ENCODE assay signal across 9 cellular contexts in the genomic region with DNA sequence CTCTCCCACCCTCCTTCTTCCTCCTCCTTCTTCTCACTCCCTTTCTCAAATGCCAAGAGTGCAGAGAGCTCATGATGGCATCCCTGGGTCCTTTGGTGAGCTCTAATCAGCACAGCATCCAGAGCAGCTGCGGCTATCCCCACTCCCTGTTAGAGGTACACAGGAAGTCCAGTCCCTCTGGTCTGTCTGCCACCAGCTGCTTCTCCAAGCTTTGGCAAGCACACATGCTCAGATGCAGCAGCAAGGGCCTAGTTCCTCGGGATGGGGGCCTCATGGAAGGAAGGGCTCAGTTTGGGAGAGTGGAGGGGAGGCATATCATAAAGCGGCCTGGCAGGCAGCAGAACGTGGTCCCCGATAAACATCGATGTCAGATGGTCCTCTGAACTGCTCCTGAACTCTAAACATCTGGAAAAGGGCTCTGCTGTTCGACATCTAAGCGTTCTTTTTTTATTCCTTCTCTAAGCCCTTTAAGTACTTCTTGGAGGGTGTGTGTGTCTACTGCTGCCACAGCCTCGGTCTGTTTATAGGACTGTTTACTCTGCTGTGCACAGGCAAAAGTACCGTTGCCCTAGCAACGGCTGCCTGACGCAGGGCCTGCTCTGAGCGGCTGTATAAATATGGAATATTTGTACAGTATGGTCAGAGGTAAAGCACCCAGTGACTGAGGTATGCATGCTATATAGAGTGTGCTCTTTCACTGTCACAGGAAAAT.
DNase-seq lines count a peak whose midpoint lies in the region; ATAC-seq and TF ChIP-seq lines count a peak whose summit lies in the region.
"Had no signal": no experiment of that assay in that cellular context is flagged by ENCODE, and none has a peak within 500 bp of the region (broad histone marks: within the 10 kb centered on the region; RNA-seq: fewer than 3 reads in every experiment).

No MANE protein-coding gene starts in this region.

- H3K36me3 ChIP-seq in left ventricle myocardium inferior: peaks cover 38% of the 10 kb centered on the region
- peaks cover 3 to 19% (median 12%) of the 10 kb centered on the region in 3 donors for H3K36me3 ChIP-seq in skeletal muscle tissue (ENCODE audit: control insufficient read depth in 3 of 3, insufficient read depth in 3 of 3, low read length in 3 of 3)

- no peak for ATAC-seq in HG03354 (IDR thresholded peaks at IDR 0.05; ENCODE audit: poor library complexity, severe bottlenecking, unreplicated experiment)
- ATAC-seq in HG03135 (IDR thresholded peaks at IDR 0.05; ENCODE audit: unreplicated experiment): no peak

- H3K27ac ChIP-seq in left ventricle myocardium inferior (replicated peaks) (peak overlapping the region; percentile 82), skeletal muscle tissue (ENCODE audit: low read depth, low read length) (peak overlapping the region; percentile 55)
- H3K27ac ChIP-seq: PC-9 had no signal

- peaks cover 8% of the 10 kb centered on the region for H3K9me3 ChIP-seq in left ventricle myocardium inferior (replicated peaks)
- H3K9me3 ChIP-seq in skeletal muscle tissue (ENCODE audit: control insufficient read depth in 3 of 3, low read length in 3 of 3): no peaks in the 10 kb centered on the region

- H3K4me3 ChIP-seq in left ventricle myocardium inferior (no peak overlapping the region), skeletal muscle tissue (ENCODE audit: low read length in 3 of 3) (peak overlapping the region in 2 of 3 donors; percentile 3 to 35)
- H3K4me3 ChIP-seq: PC-9 had no signal

- H3K27me3 ChIP-seq in left ventricle myocardium inferior (ENCODE audit: low read depth) (no peaks in the 10 kb centered on the region), skeletal muscle tissue (ENCODE audit: control insufficient read depth in 3 of 3, insufficient read depth in 3 of 3, low read length in 3 of 3) (no peaks in the 10 kb centered on the region)

- intact Hi-C loops in left ventricle myocardium inferior (cut with micrococcal nuclease): no loop called here

- no peak overlapping the region for H3K9ac ChIP-seq in skeletal muscle tissue (ENCODE audit: low read depth in 1 of 3, low read length in 3 of 3)

- DNase-seq in GM04504 (ENCODE audit: low read depth): peak; percentile 72
- DNase-seq in SK-N-DZ (ENCODE audit: low spot score): peak; percentile 34
- peak; percentile 63 for DNase-seq in left ventricle myocardium inferior
- no peak for DNase-seq in NCI-H82 treated with DMSO at 0.1 percent for 48 hours (lab: John Stamatoyannopoulos, UW; ENCODE audit: unreplicated experiment)
- no peak for DNase-seq in stimulated activated CD4-positive, alpha-beta T cell treated with anti-CD3 and anti-CD28 coated beads, Interleukin-4, amount 100 ng/mL, for 24 hours

- no peak for TF ChIP-seq CTCF in left ventricle myocardium inferior (IDR thresholded peaks at IDR 0.05; ENCODE audit: borderline replicate concordance)

- H3K4me1 ChIP-seq in left ventricle myocardium inferior: peaks cover 38% of the 10 kb centered on the region
- peaks cover 9 to 21% (median 18%) of the 10 kb centered on the region in 3 donors for H3K4me1 ChIP-seq in skeletal muscle tissue (ENCODE audit: control insufficient read depth in 3 of 3, insufficient read depth in 3 of 3, low read length in 3 of 3)

Comparison
In these comparisons a context has a peak if more than half of its experiments do, and no peak if none do; other contexts are left out.
1. DNase-seq: peak in GM04504 (single experiment), SK-N-DZ (single experiment) and left ventricle myocardium inferior (single experiment); none in NCI-H82 treated with DMSO at 0.1 percent for 48 hours (single experiment) and stimulated activated CD4-positive, alpha-beta T cell treated with anti-CD3 and anti-CD28 coated beads, Interleukin-4, amount 100 ng/mL, for 24 hours (single experiment).